Comparison of ENCODE assay signal across 11 cellular contexts in genomic region chr3:124248471-124249028, GRCh38.
DNase-seq lines count a peak whose midpoint lies in the region; ATAC-seq and TF ChIP-seq lines count a peak whose summit lies in the region.
"Had no signal": no experiment of that assay in that cellular context is flagged by ENCODE, and none has a peak within 500 bp of the region (broad histone marks: within the 10 kb centered on the region; RNA-seq: fewer than 3 reads in every experiment).

No MANE protein-coding gene starts in this region.

- no peak overlapping the region for H3K9ac ChIP-seq in mucosa of rectum (ENCODE audit: low read depth in 1 of 2, low read length in 2 of 2)

- DNase-seq in Right ventricle myocardium inferior (ENCODE audit: missing footprints) (peak; percentile 69), cardiac septum (ENCODE audit: low spot score) (no peak), epithelial cell of proximal tubule (ENCODE audit: low read depth) (peak; percentile 51), GM10248 (ENCODE audit: extremely low spot score) (no peak), NOMO-1 treated with DMSO at 0.1 percent for 48 hours (lab: John Stamatoyannopoulos, UW; ENCODE audit: unreplicated experiment) (no peak), KBM-7 (no peak)
- DNase-seq in activated CD4-positive, alpha-beta T cell treated with anti-CD3 and anti-CD28 coated beads for 48 hours: no peak
- DNase-seq: activated CD8-positive, alpha-beta memory T cell treated with anti-CD3 and anti-CD28 coated beads, Interleukin-2, amount 50 U/mL, for 4 hours; glutamatergic neuron had no signal

- no peaks in the 10 kb centered on the region for H3K36me3 ChIP-seq in mucosa of rectum (ENCODE audit: control insufficient read depth in 2 of 2, insufficient read depth in 2 of 2, low read length in 2 of 2)

- TF ChIP-seq CTCF in epithelial cell of proximal tubule (conservative IDR thresholded peaks at IDR 0.05; ENCODE audit: low read depth, low read length) (no peak), GM10248 (IDR thresholded peaks at IDR 0.05; ENCODE audit: control extremely low read depth, extremely low read depth, low read depth, missing control alignments) (no peak)

- H3K9me3 ChIP-seq in mucosa of rectum (ENCODE audit: control insufficient read depth in 2 of 2, low read length in 2 of 2): no peaks in the 10 kb centered on the region

- intact Hi-C loops in Right ventricle myocardium inferior (cut with DNase I) (loop anchor here (1.0 to 10.0 kb wide), 2 partner anchors 29 to 134 kb away; no protein-coding TSS in a partner anchor), cardiac septum (cut with DNase I) (loop anchor here (1.0 kb wide), 1 partner anchor 29 kb away; no protein-coding TSS in a partner anchor)

- no peak overlapping the region for H3K4me3 ChIP-seq in epithelial cell of proximal tubule (ENCODE audit: low read depth, low read length)
- peak overlapping the region in 1 of 2 donors; percentile 32 for H3K4me3 ChIP-seq in mucosa of rectum (ENCODE audit: low read length in 2 of 2)

- peak; percentile 72 for ATAC-seq in Right ventricle myocardium inferior

- peaks cover 15 to 17% of the 10 kb centered on the region in 2 donors for H3K4me1 ChIP-seq in mucosa of rectum (ENCODE audit: control insufficient read depth in 2 of 2, insufficient read depth in 2 of 2, low read length in 2 of 2)

- no peaks in the 10 kb centered on the region for H3K27me3 ChIP-seq in mucosa of rectum (ENCODE audit: control insufficient read depth in 2 of 2, insufficient read depth in 2 of 2, low read length in 2 of 2)

- POLR2A ChIA-PET in GM10248 (lab: Yijun Ruan, JAX): no interaction called here

- in situ Hi-C loops in KBM-7 (cut with MboI; ENCODE audit: low pct_unique_long_range_greater_than_20kb, low sequenced_read_pairs): no loop called here

- peak overlapping the region; percentile 69 to 77 for H3K27ac ChIP-seq in mucosa of rectum (ENCODE audit: low read depth in 2 of 2, low read length in 2 of 2)
- H3K27ac ChIP-seq: 22Rv1 had no signal

- CTCF ChIA-PET in GM10248 (lab: Yijun Ruan, JAX): interaction anchor here (1.3 to 2.1 kb wide), 4 partner anchors 11 to 220 kb away, joined by 3 to 5 read pairs (median 4); no protein-coding TSS in a partner anchor

Comparison
In these comparisons a context has a peak if more than half of its experiments do, and no peak if none do; other contexts are left out.
1. DNase-seq: peak in Right ventricle myocardium inferior (single experiment) and epithelial cell of proximal tubule (single experiment); none in cardiac septum (single experiment), GM10248 (single experiment), activated CD4-positive, alpha-beta T cell treated with anti-CD3 and anti-CD28 coated beads for 48 hours (single experiment), NOMO-1 treated with DMSO at 0.1 percent for 48 hours (single experiment) and KBM-7 (single experiment).